15 cellular contexts compared by ENCODE assay signal in genomic region chr9:3045153-3045552, GRCh38.
"Had no signal": no experiment of that assay in that cellular context is flagged by ENCODE, and none has a peak within 500 bp of the region (broad histone marks: within the 10 kb centered on the region; RNA-seq: fewer than 3 reads in every experiment).

No MANE protein-coding gene starts in this region.

- DNase-seq: cortex of kidney; dorsolateral prefrontal cortex; effector CD8-positive, alpha-beta T cell; foreskin melanocyte; head of caudate nucleus; kidney glomerular epithelial cell; naive B cell; sigmoid colon; small intestine; stimulated activated CD4-positive, alpha-beta T cell treated with anti-CD3 and anti-CD28 coated beads, Interleukin-12 subunit alpha, Interleukin-12 subunit beta, amount 100 ng/mL, for 4 hours; stimulated activated naive CD4-positive, alpha-beta T cell; trophoblast cell had no signal

- H3K9me3 ChIP-seq: neutrophil, right atrium auricular region, sigmoid colon had no signal

- H3K4me1 ChIP-seq: right atrium auricular region, sigmoid colon had no signal

- H2AFZ ChIP-seq: hepatocyte had no signal

- H3K36me3 ChIP-seq: neutrophil, right atrium auricular region, sigmoid colon had no signal

- H3K27ac ChIP-seq: dorsolateral prefrontal cortex, hepatocyte, neutrophil, right atrium auricular region, sigmoid colon had no signal

- H3K4me3 ChIP-seq: dorsolateral prefrontal cortex, hepatocyte, right atrium auricular region, sigmoid colon had no signal

- H3K4me2 ChIP-seq: hepatocyte had no signal

- H3K79me2 ChIP-seq: hepatocyte had no signal

- H3K27me3 ChIP-seq: dorsolateral prefrontal cortex, hepatocyte, neutrophil, right atrium auricular region, sigmoid colon had no signal
